ENCODE assay signal across 8 cellular contexts in genomic region chr21:29024474-29025327, GRCh38. TPM values are rescaled to one million over a fixed set of nuclear protein-coding genes. Genes with fewer than 3 reads are reported as not detected.
DNase-seq lines count a peak whose midpoint lies in the region; ATAC-seq and TF ChIP-seq lines count a peak whose summit lies in the region.

Gene USP16 (plus strand): TSS chr21:29024668. CDS start chr21:29027914, 3,246 bp downstream.

- no peak for TF ChIP-seq EP300 in suprapubic skin (IDR thresholded peaks at IDR 0.05)

- peak within 1 kb of the TSS; percentile 98 for H3K27ac Mint-ChIP-seq in activated naive CD4-positive, alpha-beta T cell treated with anti-CD3 and anti-CD28 coated beads, Interleukin-2, amount 50 U/mL, for 24 hours

- DNase-seq in GM06990 (ENCODE audit: extremely low read depth, insufficient read length), result peak; percentile 98
- peak; percentile 93 for DNase-seq in NCI-H1092 (lab: John Stamatoyannopoulos, UW)
- peak; percentile 97 for DNase-seq in globus pallidus (ENCODE audit: low spot score)
- peak; percentile 83 to 100 (median 97) for DNase-seq in nucleus accumbens (lab: John Stamatoyannopoulos, UW)
- peak; percentile 97 to 98 for DNase-seq in suprapubic skin (ENCODE audit: low spot score in 2 of 2)

- under 1% methylated on average over 32 of the region's 48 CpGs for WGBS in suprapubic skin

- TF ChIP-seq CTCF in GM06990 (IDR thresholded peaks at IDR 0.05; ENCODE audit: insufficient read depth, low read length, poor library complexity, severe bottlenecking) (no peak), suprapubic skin (IDR thresholded peaks at IDR 0.05) (peak; percentile 19 to 35)

- H3K27me3 ChIP-seq in GM06990 (replicated peaks; ENCODE audit: control insufficient read depth, insufficient read depth, low read length) (no peaks in the 10 kb centered on the region), suprapubic skin (no peaks in the 10 kb centered on the region)

- H3K4me1 ChIP-seq in suprapubic skin, result peaks cover 18% of the 10 kb centered on the region

- peak; percentile 98 for ATAC-seq in HG02588 (IDR thresholded peaks at IDR 0.05; ENCODE audit: unreplicated experiment)
- ATAC-seq in SK-N-SH treated with all-trans-retinoic acid at 6 μM for 48 hours, result peak; percentile 99

- no peak for TF ChIP-seq POLR2A in suprapubic skin (IDR thresholded peaks at IDR 0.05)

- H3K4me3 Mint-ChIP-seq in activated naive CD4-positive, alpha-beta T cell treated with anti-CD3 and anti-CD28 coated beads, Interleukin-2, amount 50 U/mL, for 24 hours, result peak within 1 kb of the TSS; percentile 99

- no peaks in the 10 kb centered on the region for H3K9me3 ChIP-seq in suprapubic skin

- H3K36me3 Mint-ChIP-seq in activated naive CD4-positive, alpha-beta T cell treated with anti-CD3 and anti-CD28 coated beads, Interleukin-2, amount 50 U/mL, for 24 hours, result peaks cover 8% of the 10 kb centered on the region

- peak within 1 kb of the TSS; percentile 79 for H3K4me3 ChIP-seq in GM06990 (replicated peaks; ENCODE audit: low read depth, low read length)
- H3K4me3 ChIP-seq in suprapubic skin, result peak within 1 kb of the TSS; percentile 67

- H3K4me1 Mint-ChIP-seq in activated naive CD4-positive, alpha-beta T cell treated with anti-CD3 and anti-CD28 coated beads, Interleukin-2, amount 50 U/mL, for 24 hours, result peaks cover 60% of the 10 kb centered on the region

- H3K27ac ChIP-seq in suprapubic skin, result peak within 1 kb of the TSS; percentile 98

- H3K27me3 Mint-ChIP-seq in activated naive CD4-positive, alpha-beta T cell treated with anti-CD3 and anti-CD28 coated beads, Interleukin-2, amount 50 U/mL, for 24 hours, result no peaks in the 10 kb centered on the region

- no peaks in the 10 kb centered on the region for H3K9me3 Mint-ChIP-seq in activated naive CD4-positive, alpha-beta T cell treated with anti-CD3 and anti-CD28 coated beads, Interleukin-2, amount 50 U/mL, for 24 hours

- H3K36me3 ChIP-seq in GM06990 (ENCODE audit: control insufficient read depth, insufficient read depth, low read length) (no peaks in the 10 kb centered on the region), suprapubic skin (peaks cover 14% of the 10 kb centered on the region)

TF ChIP-seq in SK-N-SH treated with all-trans-retinoic acid at 6 μM for 48 hours, 23 proteins besides CTCF, POLR2A, EP300 and RAD21:
- TF ChIP-seq ZC3H10 (CRISPR knock-in tag; IDR thresholded peaks at IDR 0.05) (no peak), PATZ1 (CRISPR knock-in tag; IDR thresholded peaks at IDR 0.05; ENCODE audit: borderline replicate concordance) (0 out of 2 replicates have a peak, but pooled peaks have one; percentile 13)

RNA-seq across cellular contexts. Expression of gene USP16, which starts in this region (rescaled TPM):
- total RNA-seq in suprapubic skin, result 10 to 100 TPM; 20.7 to 30.0 (median 25.5) TPM

Comparison
In these comparisons a context has a peak if more than half of its experiments do, and no peak if none do; other contexts are left out.
1. Peak in every context shown above with its lines: DNase-seq, ATAC-seq, H3K4me3 ChIP-seq and H3K27ac ChIP-seq.